ENCODE assay signal across 16 cellular contexts in the genomic region with DNA sequence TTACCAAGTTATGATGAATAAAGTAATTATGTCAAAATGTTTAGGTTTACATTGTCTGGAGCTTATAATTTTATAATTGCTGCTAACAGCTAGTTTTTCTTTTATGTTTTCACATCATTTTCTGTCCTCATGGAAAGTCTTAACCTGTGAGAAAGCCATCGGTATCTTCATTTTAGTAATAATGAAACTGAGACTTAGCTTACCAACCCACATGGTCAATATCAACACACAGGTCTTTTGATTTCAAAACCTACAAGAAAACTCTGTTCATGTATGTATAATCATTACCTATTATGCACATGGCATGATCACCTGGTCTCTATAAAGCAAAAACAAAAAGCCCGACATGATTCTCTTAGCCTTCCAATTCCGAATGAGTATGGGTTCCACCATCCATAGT.
DNase-seq lines count a peak whose midpoint lies in the region; ATAC-seq lines count a peak whose summit lies in the region.
"Had no signal": no experiment of that assay in that cellular context is flagged by ENCODE, and none has a peak within 500 bp of the region (broad histone marks: within the 10 kb centered on the region; RNA-seq: fewer than 3 reads in every experiment).

No MANE protein-coding gene starts in this region.

- ATAC-seq in GM18517 (IDR thresholded peaks at IDR 0.05; ENCODE audit: unreplicated experiment) (peak; percentile 92), GM19468 (IDR thresholded peaks at IDR 0.05; ENCODE audit: extremely low read depth, unreplicated experiment) (peak; percentile 91), HG02943 (IDR thresholded peaks at IDR 0.05; ENCODE audit: low read depth, unreplicated experiment) (peak; percentile 94), HG03575 (IDR thresholded peaks at IDR 0.05; ENCODE audit: extremely low read depth, insufficient number of reproducible peaks, low FRiP score, unreplicated experiment) (peak; percentile 81)
- ATAC-seq: heart left ventricle, lower lobe of right lung, pancreas had no signal

- DNase-seq in SK-N-DZ (ENCODE audit: low spot score) (no peak), amygdala (lab: John Stamatoyannopoulos, UW) (no peak), NCI-H1694 treated with DMSO at 0.1 percent for 48 hours (lab: John Stamatoyannopoulos, UW) (no peak)
- DNase-seq in activated CD4-positive, alpha-beta T cell treated with anti-CD3 and anti-CD28 coated beads, Interleukin-2, amount 50 U/mL, for 4 hours, result no peak
- DNase-seq: activated CD4-positive, alpha-beta T cell treated with anti-CD3 and anti-CD28 coated beads for 4 hours; amniotic stem cell; CD4-positive, CD25-positive, alpha-beta regulatory T cell; heart left ventricle; lower lobe of right lung; NCI-H510A; pancreas; upper lobe of left lung had no signal
